Comparison of ENCODE assay signal across 8 cellular contexts in the genomic region with DNA sequence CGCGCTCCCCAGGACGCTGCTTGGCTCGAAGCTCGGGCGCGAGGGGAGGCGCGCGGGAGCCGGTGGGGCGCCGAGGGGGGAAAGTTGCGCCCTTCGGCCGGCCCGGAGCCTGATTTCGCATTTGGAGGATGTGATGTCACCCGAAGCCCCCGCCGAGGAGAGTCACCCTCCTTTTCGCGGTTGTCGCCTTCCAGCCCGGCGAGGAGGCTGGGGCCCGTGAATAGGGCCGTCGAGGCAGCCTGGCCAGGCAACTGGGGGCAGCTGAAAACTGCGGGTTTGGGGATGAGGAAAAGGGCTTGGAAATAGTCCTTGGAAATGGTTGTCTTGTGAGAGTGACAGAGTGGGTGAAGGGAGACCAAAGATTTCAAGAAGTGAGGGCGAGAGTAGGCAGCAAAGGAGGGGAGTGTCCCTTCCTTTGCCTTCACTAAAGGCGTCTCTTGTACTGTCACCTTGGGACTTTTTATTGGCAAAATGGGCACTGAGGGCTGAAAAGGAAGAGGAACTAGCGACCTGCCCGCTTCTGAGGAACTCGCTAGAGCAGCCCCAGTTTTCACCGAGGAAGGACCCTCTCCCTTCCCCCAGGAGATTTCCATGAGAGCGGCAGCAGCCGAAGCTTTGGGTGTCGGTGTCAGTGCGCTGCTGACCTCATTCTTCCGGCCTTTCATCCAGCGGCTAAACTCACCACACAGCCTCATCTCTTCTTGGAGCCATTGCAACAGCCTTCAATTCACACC.
DNase-seq lines count a peak whose midpoint lies in the region; ATAC-seq lines count a peak whose summit lies in the region.

A gene (minus strand): TSS at position 86 of the 734 bp plus-strand sequence. CDS start 88 bp downstream, outside the sequence.

- DNase-seq in NOMO-1 treated with DMSO at 0.1 percent for 48 hours (lab: John Stamatoyannopoulos, UW; ENCODE audit: unreplicated experiment) = peak; percentile 55
- no peak for DNase-seq in NOMO-1 treated with dmso at 0.1 percent for 144 hours (lab: John Stamatoyannopoulos, UW; ENCODE audit: unreplicated experiment)
- peak; percentile 87 for DNase-seq in activated CD8-positive, alpha-beta memory T cell treated with anti-CD3 and anti-CD28 coated beads, Interleukin-2, amount 50 U/mL, for 48 hours
- no peak for DNase-seq in iPS DF 6.9 (ENCODE audit: low read depth, low spot score)
- no peak for DNase-seq in stimulated activated naive B cell treated with anti-CD40 and anti-IgM and Interleukin-4, amounts not matched to agents 10 μg/mL and 1 μg/mL and 100 μg/mL, for 72 hours
- DNase-seq in cortex of kidney (lab: John Stamatoyannopoulos, UW) = no peak
- no peak for DNase-seq in middle frontal gyrus (ENCODE audit: extremely low spot score, low spot score)

- H3K9me3 Mint-ChIP-seq in stimulated activated naive B cell treated with anti-CD40 and anti-IgM and Interleukin-4, amounts not matched to agents 10 μg/mL and 1 μg/mL and 100 μg/mL, for 72 hours = peaks cover 9 to 14% of the 10 kb centered on the region in 2 donors

- no CpG with 5 or more reads among the region's 42 CpGs for WGBS in iPS DF 6.9 (ENCODE audit: insufficient coverage, insufficient read length)

- no peaks in the 10 kb centered on the region for H3K36me3 ChIP-seq in iPS DF 6.9 (ENCODE audit: control insufficient read depth, insufficient read depth, low read length)

- no peak within 1 kb of the TSS for H3K27ac ChIP-seq in iPS DF 6.9 (ENCODE audit: low read length)

- H3K27me3 ChIP-seq in iPS DF 6.9 (ENCODE audit: control insufficient read depth, insufficient read depth, low read length) = peaks cover 36% of the 10 kb centered on the region

- peaks cover 70 to 78% of the 10 kb centered on the region in 2 donors for H3K27me3 Mint-ChIP-seq in stimulated activated naive B cell treated with anti-CD40 and anti-IgM and Interleukin-4, amounts not matched to agents 10 μg/mL and 1 μg/mL and 100 μg/mL, for 72 hours

- peak within 1 kb of the TSS; percentile 14; the same call in 1 of the 2 replicates for H3K4me3 ChIP-seq in iPS DF 6.9 (ENCODE audit: low read length)

- peaks cover 12% of the 10 kb centered on the region in 2 donors for H3K36me3 Mint-ChIP-seq in stimulated activated naive B cell treated with anti-CD40 and anti-IgM and Interleukin-4, amounts not matched to agents 10 μg/mL and 1 μg/mL and 100 μg/mL, for 72 hours

- peak; percentile 55 to 71 for ATAC-seq in stimulated activated naive B cell treated with anti-CD40 and anti-IgM and Interleukin-4, amounts not matched to agents 10 μg/mL and 1 μg/mL and 100 μg/mL, for 72 hours (replicated peaks)
- ATAC-seq in HG02798 (IDR thresholded peaks at IDR 0.05; ENCODE audit: poor library complexity, unreplicated experiment) = no peak

- no peaks in the 10 kb centered on the region for H3K9me3 ChIP-seq in iPS DF 6.9 (ENCODE audit: control insufficient read depth, insufficient read depth, low read length)

- H3K27ac Mint-ChIP-seq in stimulated activated naive B cell treated with anti-CD40 and anti-IgM and Interleukin-4, amounts not matched to agents 10 μg/mL and 1 μg/mL and 100 μg/mL, for 72 hours = peak within 1 kb of the TSS; percentile 42

- H3K4me3 Mint-ChIP-seq in stimulated activated naive B cell treated with anti-CD40 and anti-IgM and Interleukin-4, amounts not matched to agents 10 μg/mL and 1 μg/mL and 100 μg/mL, for 72 hours = peak within 1 kb of the TSS; percentile 75 to 82

- peaks cover 20 to 24% of the 10 kb centered on the region in 2 donors for H3K4me1 Mint-ChIP-seq in stimulated activated naive B cell treated with anti-CD40 and anti-IgM and Interleukin-4, amounts not matched to agents 10 μg/mL and 1 μg/mL and 100 μg/mL, for 72 hours

- no peaks in the 10 kb centered on the region for H3K4me1 ChIP-seq in iPS DF 6.9 (ENCODE audit: control insufficient read depth, insufficient read depth, low read length)

Comparison
In these comparisons a context has a peak if more than half of its experiments do, and no peak if none do; other contexts are left out.
1. DNase-seq: peak in NOMO-1 treated with DMSO at 0.1 percent for 48 hours (single experiment) and activated CD8-positive, alpha-beta memory T cell treated with anti-CD3 and anti-CD28 coated beads, Interleukin-2, amount 50 U/mL, for 48 hours (single experiment); none in NOMO-1 treated with dmso at 0.1 percent for 144 hours (single experiment), iPS DF 6.9 (single experiment), stimulated activated naive B cell treated with anti-CD40 and anti-IgM and Interleukin-4, amounts not matched to agents 10 μg/mL and 1 μg/mL and 100 μg/mL, for 72 hours (single experiment), cortex of kidney (single experiment) and middle frontal gyrus (single experiment).